Comparison of ENCODE assay signal across 1 cellular context in the genomic region with DNA sequence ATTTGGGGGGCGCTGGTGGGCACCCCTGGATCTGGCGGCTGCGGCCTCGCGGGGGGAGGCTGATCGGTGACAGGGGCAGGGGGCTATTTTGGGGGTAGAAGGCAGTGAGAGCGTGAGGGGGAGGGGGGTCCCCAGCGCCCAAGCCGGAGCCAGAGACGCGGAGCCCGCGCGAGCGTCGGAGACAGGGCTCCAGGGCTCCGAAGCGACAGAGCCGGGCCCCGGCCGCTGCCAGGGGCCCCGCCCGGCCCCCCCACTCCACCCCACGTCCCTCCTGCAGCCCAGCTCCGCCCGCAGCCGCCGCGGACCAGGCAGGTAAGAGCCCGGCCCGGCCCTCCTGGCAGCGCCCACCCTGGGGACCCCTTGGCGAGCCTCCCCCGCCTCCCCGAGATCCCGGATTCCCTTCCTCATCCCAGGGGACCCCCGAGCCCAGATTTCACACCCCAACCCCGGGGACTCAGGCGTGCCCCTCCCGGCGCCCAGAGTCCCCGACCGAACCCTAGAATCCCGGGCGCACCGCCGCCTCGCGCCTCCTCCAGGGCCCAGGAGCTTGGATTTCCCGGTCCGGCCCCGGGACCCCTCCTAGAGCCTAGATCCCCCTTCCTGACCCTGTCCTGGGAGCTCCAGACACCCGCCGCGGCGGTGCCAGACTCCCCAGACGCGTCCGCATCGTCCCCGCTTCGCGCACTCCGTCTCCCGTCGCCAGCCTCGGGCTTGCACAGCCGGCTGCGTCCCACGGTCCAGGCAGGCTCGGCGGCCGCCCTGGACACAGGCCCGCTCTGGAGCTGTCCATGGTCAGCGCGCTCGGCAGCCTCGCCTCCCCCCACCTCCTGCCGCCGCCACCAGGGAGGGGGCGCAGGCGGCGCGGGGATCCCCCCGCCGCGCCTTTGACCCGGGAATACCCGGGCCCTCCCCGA.
TF ChIP-seq lines count a peak whose summit lies in the region.

A gene (plus strand): TSS at position 134 of the 914 bp plus-strand sequence. CDS start 8,330 bp downstream, outside the sequence.

TF ChIP-seq in HepG2, 621 proteins besides CTCF, POLR2A, EP300 and RAD21 (continued from another document and continues in another):
- TF ChIP-seq ZNF780A (CRISPR knock-in tag; IDR thresholded peaks at IDR 0.05): no peak
- TF ChIP-seq ZNF326 (CRISPR knock-in tag; IDR thresholded peaks at IDR 0.05; ENCODE audit: borderline replicate concordance): no peak
- TF ChIP-seq HDAC6 (IDR thresholded peaks at IDR 0.05; ENCODE audit: low read depth, low read length): no peak
- no peak for TF ChIP-seq ZZZ3 (CRISPR knock-in tag; IDR thresholded peaks at IDR 0.05; ENCODE audit: borderline replicate concordance)
- no peak for TF ChIP-seq ZBTB1 (CRISPR knock-in tag; IDR thresholded peaks at IDR 0.05; ENCODE audit: borderline replicate concordance)
- TF ChIP-seq TOPORS (CRISPR knock-in tag; IDR thresholded peaks at IDR 0.05): 0 out of 2 replicates have a peak, but pooled peaks have one; percentile 56
- no peak for TF ChIP-seq ZNF850 (CRISPR knock-in tag; conservative IDR thresholded peaks at IDR 0.05)
- TF ChIP-seq CCDC6 (CRISPR knock-in tag; IDR thresholded peaks at IDR 0.05): no peak
- TF ChIP-seq ZNF75D (CRISPR knock-in tag; IDR thresholded peaks at IDR 0.05; ENCODE audit: borderline replicate concordance): no peak
- 0 out of 2 replicates have a peak, but pooled peaks have one; percentile 51 for TF ChIP-seq CHCHD3 (CRISPR knock-in tag; IDR thresholded peaks at IDR 0.05)
- TF ChIP-seq, protein P1, sequence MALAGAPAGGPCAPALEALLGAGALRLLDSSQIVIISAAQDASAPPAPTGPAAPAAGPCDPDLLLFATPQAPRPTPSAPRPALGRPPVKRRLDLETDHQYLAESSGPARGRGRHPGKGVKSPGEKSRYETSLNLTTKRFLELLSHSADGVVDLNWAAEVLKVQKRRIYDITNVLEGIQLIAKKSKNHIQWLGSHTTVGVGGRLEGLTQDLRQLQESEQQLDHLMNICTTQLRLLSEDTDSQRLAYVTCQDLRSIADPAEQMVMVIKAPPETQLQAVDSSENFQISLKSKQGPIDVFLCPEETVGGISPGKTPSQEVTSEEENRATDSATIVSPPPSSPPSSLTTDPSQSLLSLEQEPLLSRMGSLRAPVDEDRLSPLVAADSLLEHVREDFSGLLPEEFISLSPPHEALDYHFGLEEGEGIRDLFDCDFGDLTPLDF (CRISPR knock-in tag; IDR thresholded peaks at IDR 0.05): no peak
- peak; percentile 91 for TF ChIP-seq ERF (CRISPR knock-in tag; IDR thresholded peaks at IDR 0.05)
- TF ChIP-seq, protein P2, sequence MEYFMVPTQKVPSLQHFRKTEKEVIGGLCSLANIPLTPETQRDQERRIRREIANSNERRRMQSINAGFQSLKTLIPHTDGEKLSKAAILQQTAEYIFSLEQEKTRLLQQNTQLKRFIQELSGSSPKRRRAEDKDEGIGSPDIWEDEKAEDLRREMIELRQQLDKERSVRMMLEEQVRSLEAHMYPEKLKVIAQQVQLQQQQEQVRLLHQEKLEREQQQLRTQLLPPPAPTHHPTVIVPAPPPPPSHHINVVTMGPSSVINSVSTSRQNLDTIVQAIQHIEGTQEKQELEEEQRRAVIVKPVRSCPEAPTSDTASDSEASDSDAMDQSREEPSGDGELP (IDR thresholded peaks at IDR 0.05; ENCODE audit: borderline replicate concordance, low read depth): no peak; the same call in 1 of the 2 replicates
- TF ChIP-seq ZNF879 (CRISPR knock-in tag; IDR thresholded peaks at IDR 0.05): no peak
- TF ChIP-seq ATAD3A (CRISPR knock-in tag; IDR thresholded peaks at IDR 0.05): no peak
- TF ChIP-seq, protein P3, sequence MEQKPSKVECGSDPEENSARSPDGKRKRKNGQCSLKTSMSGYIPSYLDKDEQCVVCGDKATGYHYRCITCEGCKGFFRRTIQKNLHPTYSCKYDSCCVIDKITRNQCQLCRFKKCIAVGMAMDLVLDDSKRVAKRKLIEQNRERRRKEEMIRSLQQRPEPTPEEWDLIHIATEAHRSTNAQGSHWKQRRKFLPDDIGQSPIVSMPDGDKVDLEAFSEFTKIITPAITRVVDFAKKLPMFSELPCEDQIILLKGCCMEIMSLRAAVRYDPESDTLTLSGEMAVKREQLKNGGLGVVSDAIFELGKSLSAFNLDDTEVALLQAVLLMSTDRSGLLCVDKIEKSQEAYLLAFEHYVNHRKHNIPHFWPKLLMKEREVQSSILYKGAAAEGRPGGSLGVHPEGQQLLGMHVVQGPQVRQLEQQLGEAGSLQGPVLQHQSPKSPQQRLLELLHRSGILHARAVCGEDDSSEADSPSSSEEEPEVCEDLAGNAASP (CRISPR knock-in tag; IDR thresholded peaks at IDR 0.05; ENCODE audit: borderline replicate concordance): peak; percentile 78; the same call in 1 of the 2 replicates
- TF ChIP-seq, protein P4, sequence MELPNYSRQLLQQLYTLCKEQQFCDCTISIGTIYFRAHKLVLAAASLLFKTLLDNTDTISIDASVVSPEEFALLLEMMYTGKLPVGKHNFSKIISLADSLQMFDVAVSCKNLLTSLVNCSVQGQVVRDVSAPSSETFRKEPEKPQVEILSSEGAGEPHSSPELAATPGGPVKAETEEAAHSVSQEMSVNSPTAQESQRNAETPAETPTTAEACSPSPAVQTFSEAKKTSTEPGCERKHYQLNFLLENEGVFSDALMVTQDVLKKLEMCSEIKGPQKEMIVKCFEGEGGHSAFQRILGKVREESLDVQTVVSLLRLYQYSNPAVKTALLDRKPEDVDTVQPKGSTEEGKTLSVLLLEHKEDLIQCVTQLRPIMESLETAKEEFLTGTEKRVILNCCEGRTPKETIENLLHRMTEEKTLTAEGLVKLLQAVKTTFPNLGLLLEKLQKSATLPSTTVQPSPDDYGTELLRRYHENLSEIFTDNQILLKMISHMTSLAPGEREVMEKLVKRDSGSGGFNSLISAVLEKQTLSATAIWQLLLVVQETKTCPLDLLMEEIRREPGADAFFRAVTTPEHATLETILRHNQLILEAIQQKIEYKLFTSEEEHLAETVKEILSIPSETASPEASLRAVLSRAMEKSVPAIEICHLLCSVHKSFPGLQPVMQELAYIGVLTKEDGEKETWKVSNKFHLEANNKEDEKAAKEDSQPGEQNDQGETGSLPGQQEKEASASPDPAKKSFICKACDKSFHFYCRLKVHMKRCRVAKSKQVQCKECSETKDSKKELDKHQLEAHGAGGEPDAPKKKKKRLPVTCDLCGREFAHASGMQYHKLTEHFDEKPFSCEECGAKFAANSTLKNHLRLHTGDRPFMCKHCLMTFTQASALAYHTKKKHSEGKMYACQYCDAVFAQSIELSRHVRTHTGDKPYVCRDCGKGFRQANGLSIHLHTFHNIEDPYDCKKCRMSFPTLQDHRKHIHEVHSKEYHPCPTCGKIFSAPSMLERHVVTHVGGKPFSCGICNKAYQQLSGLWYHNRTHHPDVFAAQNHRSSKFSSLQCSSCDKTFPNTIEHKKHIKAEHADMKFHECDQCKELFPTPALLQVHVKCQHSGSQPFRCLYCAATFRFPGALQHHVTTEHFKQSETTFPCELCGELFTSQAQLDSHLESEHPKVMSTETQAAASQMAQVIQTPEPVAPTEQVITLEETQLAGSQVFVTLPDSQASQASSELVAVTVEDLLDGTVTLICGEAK (IDR thresholded peaks at IDR 0.05): no peak
- TF ChIP-seq, protein P4 (CRISPR knock-in tag; IDR thresholded peaks at IDR 0.05): peak; percentile 72
- TF ChIP-seq ATM (IDR thresholded peaks at IDR 0.05; ENCODE audit: borderline replicate concordance): no peak
- TF ChIP-seq ZSCAN29 (CRISPR knock-in tag; conservative IDR thresholded peaks at IDR 0.05): no peak
- TF ChIP-seq, protein P5, sequence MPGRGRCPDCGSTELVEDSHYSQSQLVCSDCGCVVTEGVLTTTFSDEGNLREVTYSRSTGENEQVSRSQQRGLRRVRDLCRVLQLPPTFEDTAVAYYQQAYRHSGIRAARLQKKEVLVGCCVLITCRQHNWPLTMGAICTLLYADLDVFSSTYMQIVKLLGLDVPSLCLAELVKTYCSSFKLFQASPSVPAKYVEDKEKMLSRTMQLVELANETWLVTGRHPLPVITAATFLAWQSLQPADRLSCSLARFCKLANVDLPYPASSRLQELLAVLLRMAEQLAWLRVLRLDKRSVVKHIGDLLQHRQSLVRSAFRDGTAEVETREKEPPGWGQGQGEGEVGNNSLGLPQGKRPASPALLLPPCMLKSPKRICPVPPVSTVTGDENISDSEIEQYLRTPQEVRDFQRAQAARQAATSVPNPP (CRISPR knock-in tag; IDR thresholded peaks at IDR 0.05): no peak
- TF ChIP-seq ZNF557 (CRISPR knock-in tag; IDR thresholded peaks at IDR 0.05): peak; percentile 86; the same call in 1 of the 2 replicates
- TF ChIP-seq, protein P6, sequence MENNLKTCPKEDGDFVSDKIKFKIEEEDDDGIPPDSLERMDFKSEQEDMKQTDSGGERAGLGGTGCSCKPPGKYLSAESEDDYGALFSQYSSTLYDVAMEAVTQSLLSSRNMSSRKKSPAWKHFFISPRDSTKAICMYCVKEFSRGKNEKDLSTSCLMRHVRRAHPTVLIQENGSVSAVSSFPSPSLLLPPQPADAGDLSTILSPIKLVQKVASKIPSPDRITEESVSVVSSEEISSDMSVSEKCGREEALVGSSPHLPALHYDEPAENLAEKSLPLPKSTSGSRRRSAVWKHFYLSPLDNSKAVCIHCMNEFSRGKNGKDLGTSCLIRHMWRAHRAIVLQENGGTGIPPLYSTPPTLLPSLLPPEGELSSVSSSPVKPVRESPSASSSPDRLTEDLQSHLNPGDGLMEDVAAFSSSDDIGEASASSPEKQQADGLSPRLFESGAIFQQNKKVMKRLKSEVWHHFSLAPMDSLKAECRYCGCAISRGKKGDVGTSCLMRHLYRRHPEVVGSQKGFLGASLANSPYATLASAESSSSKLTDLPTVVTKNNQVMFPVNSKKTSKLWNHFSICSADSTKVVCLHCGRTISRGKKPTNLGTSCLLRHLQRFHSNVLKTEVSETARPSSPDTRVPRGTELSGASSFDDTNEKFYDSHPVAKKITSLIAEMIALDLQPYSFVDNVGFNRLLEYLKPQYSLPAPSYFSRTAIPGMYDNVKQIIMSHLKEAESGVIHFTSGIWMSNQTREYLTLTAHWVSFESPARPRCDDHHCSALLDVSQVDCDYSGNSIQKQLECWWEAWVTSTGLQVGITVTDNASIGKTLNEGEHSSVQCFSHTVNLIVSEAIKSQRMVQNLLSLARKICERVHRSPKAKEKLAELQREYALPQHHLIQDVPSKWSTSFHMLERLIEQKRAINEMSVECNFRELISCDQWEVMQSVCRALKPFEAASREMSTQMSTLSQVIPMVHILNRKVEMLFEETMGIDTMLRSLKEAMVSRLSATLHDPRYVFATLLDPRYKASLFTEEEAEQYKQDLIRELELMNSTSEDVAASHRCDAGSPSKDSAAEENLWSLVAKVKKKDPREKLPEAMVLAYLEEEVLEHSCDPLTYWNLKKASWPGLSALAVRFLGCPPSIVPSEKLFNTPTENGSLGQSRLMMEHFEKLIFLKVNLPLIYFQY (CRISPR knock-in tag; IDR thresholded peaks at IDR 0.05; ENCODE audit: borderline replicate concordance): peak; percentile 47; the same call in 1 of the 2 replicates
- TF ChIP-seq ZNF83 (CRISPR knock-in tag; IDR thresholded peaks at IDR 0.05; ENCODE audit: borderline replicate concordance): 0 out of 2 replicates have a peak, but pooled peaks have one; percentile 35
- 0 out of 2 replicates have a peak, but pooled peaks have one; percentile 72 for TF ChIP-seq ZNF431 (CRISPR knock-in tag; IDR thresholded peaks at IDR 0.05; ENCODE audit: borderline replicate concordance, low read depth)
- peak; percentile 92 for TF ChIP-seq ZNF430 (CRISPR knock-in tag; IDR thresholded peaks at IDR 0.05)
- TF ChIP-seq SOX6 (IDR thresholded peaks at IDR 0.05): no peak
- TF ChIP-seq SOX6 (CRISPR knock-in tag; IDR thresholded peaks at IDR 0.05): no peak
- TF ChIP-seq ZNF678 (CRISPR knock-in tag; IDR thresholded peaks at IDR 0.05): no peak
- TF ChIP-seq, protein P7, sequence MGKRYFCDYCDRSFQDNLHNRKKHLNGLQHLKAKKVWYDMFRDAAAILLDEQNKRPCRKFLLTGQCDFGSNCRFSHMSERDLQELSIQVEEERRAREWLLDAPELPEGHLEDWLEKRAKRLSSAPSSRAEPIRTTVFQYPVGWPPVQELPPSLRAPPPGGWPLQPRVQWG (CRISPR knock-in tag; IDR thresholded peaks at IDR 0.05; ENCODE audit: borderline replicate concordance, low read depth): no peak
- no peak for TF ChIP-seq EEA1 (CRISPR knock-in tag; IDR thresholded peaks at IDR 0.05; ENCODE audit: borderline replicate concordance)
- TF ChIP-seq MED13 (CRISPR knock-in tag; IDR thresholded peaks at IDR 0.05): peak; percentile 58
- TF ChIP-seq, protein P8, sequence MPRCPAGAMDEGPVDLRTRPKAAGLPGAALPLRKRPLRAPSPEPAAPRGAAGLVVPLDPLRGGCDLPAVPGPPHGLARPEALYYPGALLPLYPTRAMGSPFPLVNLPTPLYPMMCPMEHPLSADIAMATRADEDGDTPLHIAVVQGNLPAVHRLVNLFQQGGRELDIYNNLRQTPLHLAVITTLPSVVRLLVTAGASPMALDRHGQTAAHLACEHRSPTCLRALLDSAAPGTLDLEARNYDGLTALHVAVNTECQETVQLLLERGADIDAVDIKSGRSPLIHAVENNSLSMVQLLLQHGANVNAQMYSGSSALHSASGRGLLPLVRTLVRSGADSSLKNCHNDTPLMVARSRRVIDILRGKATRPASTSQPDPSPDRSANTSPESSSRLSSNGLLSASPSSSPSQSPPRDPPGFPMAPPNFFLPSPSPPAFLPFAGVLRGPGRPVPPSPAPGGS (CRISPR knock-in tag; IDR thresholded peaks at IDR 0.05): peak; percentile 70; the same call in 1 of the 2 replicates
- TF ChIP-seq FOXA1 (IDR thresholded peaks at IDR 0.05): no peak
- TF ChIP-seq FOXA1 (CRISPR knock-in tag; IDR thresholded peaks at IDR 0.05): no peak
- TF ChIP-seq MATR3 (CRISPR knock-in tag; IDR thresholded peaks at IDR 0.05): no peak
- peak; percentile 66 for TF ChIP-seq YEATS4 (CRISPR knock-in tag; IDR thresholded peaks at IDR 0.05; ENCODE audit: borderline replicate concordance)
